1 cellular context compared by ENCODE assay signal in genomic region chr15:90418627-90419026, GRCh38.
TF ChIP-seq lines count a peak whose summit lies in the region.

No MANE protein-coding gene starts in this region.

TF ChIP-seq in HCT116, 20 proteins besides CTCF, POLR2A, EP300 and RAD21 (continued from another document):
- TF ChIP-seq REST (IDR thresholded peaks at IDR 0.05; ENCODE audit: low read depth): no peak
- TF ChIP-seq ZFX (IDR thresholded peaks at IDR 0.05): no peak
- no peak for TF ChIP-seq SIN3A (IDR thresholded peaks at IDR 0.05; ENCODE audit: low read depth)
- no peak for TF ChIP-seq FOSL1 (IDR thresholded peaks at IDR 0.05; ENCODE audit: low read depth)
- no peak for TF ChIP-seq POLR2AphosphoS5 (IDR thresholded peaks at IDR 0.05; ENCODE audit: low read depth, low read length)
- no peak for TF ChIP-seq CEBPB (IDR thresholded peaks at IDR 0.05; ENCODE audit: low read depth)
- TF ChIP-seq MAX (IDR thresholded peaks at IDR 0.05): no peak
- TF ChIP-seq YY1 (IDR thresholded peaks at IDR 0.05; ENCODE audit: extremely low read depth, insufficient replicate concordance, low read depth, low read length): no peak
- TF ChIP-seq CBX3 (IDR thresholded peaks at IDR 0.05; ENCODE audit: low read depth): no peak
- no peak for TF ChIP-seq EZH2phosphoT487 (IDR thresholded peaks at IDR 0.05; ENCODE audit: borderline replicate concordance)
